ENCODE assay signal across 8 cellular contexts in the genomic region with DNA sequence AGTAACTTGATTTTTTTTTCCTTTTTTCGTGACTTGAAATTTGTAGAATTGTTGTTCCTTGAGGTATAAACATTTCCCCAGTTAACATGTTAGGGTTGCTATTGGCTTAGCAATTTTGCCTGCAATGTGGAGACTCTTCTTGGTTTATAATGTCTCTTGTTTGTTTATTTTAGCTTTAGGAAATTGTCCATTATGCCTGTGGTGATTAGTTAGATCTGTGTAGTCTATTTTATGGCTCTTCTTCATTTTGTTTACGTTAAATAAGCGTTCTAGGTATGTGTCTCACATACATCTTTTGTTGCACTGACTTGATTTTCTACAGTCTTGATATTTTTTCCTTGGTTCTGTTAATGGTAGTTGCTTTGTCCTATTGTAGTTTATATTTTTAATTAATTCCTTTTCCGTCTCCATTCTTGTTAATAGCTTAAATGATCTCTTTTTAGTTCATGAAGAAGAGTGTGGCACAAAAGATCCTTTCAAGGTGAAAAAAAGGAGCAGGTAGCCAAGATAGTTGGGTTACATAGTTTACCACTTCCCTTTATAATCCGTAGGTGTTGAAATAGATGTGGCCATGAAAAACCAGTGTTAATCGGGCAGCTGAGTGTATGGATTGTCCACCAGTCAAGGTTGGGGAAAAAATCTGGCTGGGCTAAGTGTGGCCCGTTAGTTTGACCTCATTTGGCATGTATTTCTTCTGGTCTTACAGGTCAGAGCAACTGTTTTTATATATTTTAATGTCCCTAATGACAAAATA. TPM values are rescaled to one million over a fixed set of nuclear protein-coding genes. Genes with fewer than 3 reads are reported as not detected.
A peak's percentile ranks its signal among the peaks of the same experiment; 100 is the strongest.
DNase-seq lines count a peak whose midpoint lies in the region; ATAC-seq and TF ChIP-seq lines count a peak whose summit lies in the region.

No MANE protein-coding gene starts in this region.

- no peaks in the 10 kb centered on the region for H3K27me3 ChIP-seq in SK-N-SH (ENCODE audit: insufficient read depth)
- no peaks in the 10 kb centered on the region for H3K27me3 ChIP-seq in stomach smooth muscle (ENCODE audit: control insufficient read depth in 1 of 2, insufficient read depth in 2 of 2, low read length in 2 of 2)

- POLR2A ChIA-PET in SK-N-SH (lab: Yijun Ruan, JAX), result no interaction called here

- peaks cover 98% of the 10 kb centered on the region for H3K79me2 ChIP-seq in SK-N-SH (ENCODE audit: insufficient read depth)

- H3K4me3 ChIP-seq in SK-N-SH (ENCODE audit: low read depth in 2 of 2, low read length in 1 of 2) (peak overlapping the region in 1 of 2 experiments; percentile 16; a peak in 1 of 4 replicates), stomach smooth muscle (ENCODE audit: low read length in 2 of 2) (peak overlapping the region; percentile 21 to 54)

- no peaks in the 10 kb centered on the region for H3K9me2 ChIP-seq in SK-N-SH

- no peak overlapping the region; the same call in 1 of the 2 replicates for H2AFZ ChIP-seq in SK-N-SH (ENCODE audit: low read depth)

- 83% methylated on average over 7 of the region's 7 CpGs for WGBS in SK-N-SH (ENCODE audit: low lambda C conversion rate)

- CTCF ChIA-PET in SK-N-SH (lab: Yijun Ruan, JAX), result interaction anchor here (0.6 to 1.3 kb wide), 3 partner anchors 43 to 82 kb away, joined by 3 to 7 read pairs (median 3); no protein-coding TSS in a partner anchor

- TF ChIP-seq CTCF in SK-N-SH (IDR thresholded peaks at IDR 0.05), result no peak

- intact Hi-C loops in left ventricle myocardium superior (cut with micrococcal nuclease), result no loop called here

- TF ChIP-seq EP300 in SK-N-SH (IDR thresholded peaks at IDR 0.05; ENCODE audit: borderline replicate concordance in 1 of 2, low read depth in 1 of 2, low read length in 1 of 2), result no peak

- peaks cover 60% of the 10 kb centered on the region for H4K20me1 ChIP-seq in SK-N-SH (ENCODE audit: insufficient read depth)

- ATAC-seq in SK-N-SH treated with all-trans-retinoic acid at 6 μM for 48 hours (no peak; the same call in 2 of the 3 replicates), left ventricle myocardium superior (peak; percentile 17), HG03571 (IDR thresholded peaks at IDR 0.05; ENCODE audit: unreplicated experiment) (no peak), HG02571 (IDR thresholded peaks at IDR 0.05; ENCODE audit: unreplicated experiment) (no peak)

- no peak for TF ChIP-seq RAD21 in SK-N-SH (IDR thresholded peaks at IDR 0.05; ENCODE audit: low read length)

- peaks cover 12 to 39% of the 10 kb centered on the region in 2 experiments for H3K4me1 ChIP-seq in SK-N-SH (ENCODE audit: control insufficient read depth in 1 of 2, insufficient read depth in 2 of 2, low read depth in 1 of 2, low read length in 1 of 2)
- H3K4me1 ChIP-seq in stomach smooth muscle (ENCODE audit: control insufficient read depth, insufficient read depth, low read length), result peaks cover 34% of the 10 kb centered on the region

- no peak for DNase-seq in SK-N-SH
- peak; percentile 43 for DNase-seq in SKM-1 (lab: John Stamatoyannopoulos, UW; ENCODE audit: unreplicated experiment)
- DNase-seq in left ventricle myocardium superior, result no peak
- DNase-seq in activated CD4-positive, alpha-beta T cell treated with anti-CD3 and anti-CD28 coated beads, Interleukin-2, amount 50 U/mL, for 48 hours, result no peak

- H3K9ac ChIP-seq in SK-N-SH (peak overlapping the region; percentile 66), stomach smooth muscle (ENCODE audit: low read length in 2 of 2) (peak overlapping the region; percentile 31 to 62)

- H3K9me3 ChIP-seq in SK-N-SH, result no peaks in the 10 kb centered on the region
- H3K9me3 ChIP-seq in stomach smooth muscle (ENCODE audit: control insufficient read depth in 2 of 2, low read length in 2 of 2), result no peaks in the 10 kb centered on the region

- H3K27ac ChIP-seq in SK-N-SH (ENCODE audit: low read depth in 2 of 2, low read length in 1 of 2) (peak overlapping the region; percentile 81 to 97), stomach smooth muscle (ENCODE audit: low read length) (peak overlapping the region; percentile 87)

- peaks cover 60% of the 10 kb centered on the region for H3F3A ChIP-seq in SK-N-SH (replicated peaks; ENCODE audit: insufficient read depth)

- peak overlapping the region; percentile 70 for H3K4me2 ChIP-seq in SK-N-SH

- H3K36me3 ChIP-seq in SK-N-SH (replicated peaks in 1 of 2; ENCODE audit: control insufficient read depth in 1 of 2, insufficient read depth in 2 of 2, low read length in 1 of 2) (peaks cover 3 to 10% of the 10 kb centered on the region in 2 experiments), stomach smooth muscle (ENCODE audit: control insufficient read depth in 2 of 2, insufficient read depth in 2 of 2, low read length in 2 of 2) (no peaks in the 10 kb centered on the region)

TF ChIP-seq in SK-N-SH, 30 proteins besides CTCF, POLR2A, EP300 and RAD21:
- no peak for TF ChIP-seq SMC3 (IDR thresholded peaks at IDR 0.05; ENCODE audit: low read depth, low read length)
- TF ChIP-seq GABPA (IDR thresholded peaks at IDR 0.05; ENCODE audit: low read depth), result no peak
- no peak for TF ChIP-seq EZH2phosphoT487 (IDR thresholded peaks at IDR 0.05; ENCODE audit: borderline replicate concordance, low read depth)
- no peak for TF ChIP-seq FOXM1 (IDR thresholded peaks at IDR 0.05; ENCODE audit: low read depth)
- TF ChIP-seq ELF1 (IDR thresholded peaks at IDR 0.05), result no peak

TF ChIP-seq in SK-N-SH treated with all-trans-retinoic acid at 6 μM for 48 hours, 23 proteins besides CTCF, POLR2A, EP300 and RAD21:
- no peak for TF ChIP-seq ARNTL (CRISPR knock-in tag; IDR thresholded peaks at IDR 0.05; ENCODE audit: borderline replicate concordance, low read depth)
- TF ChIP-seq OSR1 (CRISPR knock-in tag; IDR thresholded peaks at IDR 0.05), result no peak
- TF ChIP-seq ZC3H10 (CRISPR knock-in tag; IDR thresholded peaks at IDR 0.05), result no peak
- TF ChIP-seq, protein P1, sequence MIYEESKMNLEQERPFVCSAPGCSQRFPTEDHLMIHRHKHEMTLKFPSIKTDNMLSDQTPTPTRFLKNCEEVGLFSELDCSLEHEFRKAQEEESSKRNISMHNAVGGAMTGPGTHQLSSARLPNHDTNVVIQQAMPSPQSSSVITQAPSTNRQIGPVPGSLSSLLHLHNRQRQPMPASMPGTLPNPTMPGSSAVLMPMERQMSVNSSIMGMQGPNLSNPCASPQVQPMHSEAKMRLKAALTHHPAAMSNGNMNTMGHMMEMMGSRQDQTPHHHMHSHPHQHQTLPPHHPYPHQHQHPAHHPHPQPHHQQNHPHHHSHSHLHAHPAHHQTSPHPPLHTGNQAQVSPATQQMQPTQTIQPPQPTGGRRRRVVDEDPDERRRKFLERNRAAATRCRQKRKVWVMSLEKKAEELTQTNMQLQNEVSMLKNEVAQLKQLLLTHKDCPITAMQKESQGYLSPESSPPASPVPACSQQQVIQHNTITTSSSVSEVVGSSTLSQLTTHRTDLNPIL (CRISPR knock-in tag; IDR thresholded peaks at IDR 0.05; ENCODE audit: low read depth), result no peak
- no peak for TF ChIP-seq ESRRG (CRISPR knock-in tag; IDR thresholded peaks at IDR 0.05)
- TF ChIP-seq ISL1 (CRISPR knock-in tag; IDR thresholded peaks at IDR 0.05), result no peak
- TF ChIP-seq CSDC2 (CRISPR knock-in tag; IDR thresholded peaks at IDR 0.05), result no peak
- no peak for TF ChIP-seq BACH2 (CRISPR knock-in tag; IDR thresholded peaks at IDR 0.05; ENCODE audit: borderline replicate concordance)
- TF ChIP-seq TCF4 (CRISPR knock-in tag; IDR thresholded peaks at IDR 0.05; ENCODE audit: borderline replicate concordance), result no peak
- no peak for TF ChIP-seq GLIS3 (CRISPR knock-in tag; IDR thresholded peaks at IDR 0.05)

RNA-seq across cellular contexts. Expression of gene IQGAP1, which starts 12.1 kb away (rescaled TPM):
- 51.8 and 56.5 TPM in 2 replicates for polyA plus RNA-seq in SK-N-SH (2012; rRNA removed)
- polyA plus RNA-seq in SK-N-SH (2012; cell fraction: cytosol; rRNA removed), result 36.4 and 55.5 TPM in 2 replicates
- polyA plus RNA-seq in SK-N-SH (2012; cell fraction: nucleus; rRNA removed), result 113 and 182 TPM in 2 replicates
- total RNA-seq in left ventricle myocardium superior, result 35.4 TPM

RNA-seq across cellular contexts. Expression of gene ZNF774, which starts 48.1 kb away (rescaled TPM):
- 1.6 and 1.8 TPM in 2 replicates for polyA plus RNA-seq in SK-N-SH (2012; rRNA removed)
- 1.1 and 1.3 TPM in 2 replicates for polyA plus RNA-seq in SK-N-SH (2012; cell fraction: cytosol; rRNA removed)
- polyA plus RNA-seq in SK-N-SH (2012; cell fraction: nucleus; rRNA removed), result 3.2 and 4.4 TPM in 2 replicates
- 4.9 TPM for total RNA-seq in left ventricle myocardium superior
